ENCODE assay signal across 8 cellular contexts in the genomic region with DNA sequence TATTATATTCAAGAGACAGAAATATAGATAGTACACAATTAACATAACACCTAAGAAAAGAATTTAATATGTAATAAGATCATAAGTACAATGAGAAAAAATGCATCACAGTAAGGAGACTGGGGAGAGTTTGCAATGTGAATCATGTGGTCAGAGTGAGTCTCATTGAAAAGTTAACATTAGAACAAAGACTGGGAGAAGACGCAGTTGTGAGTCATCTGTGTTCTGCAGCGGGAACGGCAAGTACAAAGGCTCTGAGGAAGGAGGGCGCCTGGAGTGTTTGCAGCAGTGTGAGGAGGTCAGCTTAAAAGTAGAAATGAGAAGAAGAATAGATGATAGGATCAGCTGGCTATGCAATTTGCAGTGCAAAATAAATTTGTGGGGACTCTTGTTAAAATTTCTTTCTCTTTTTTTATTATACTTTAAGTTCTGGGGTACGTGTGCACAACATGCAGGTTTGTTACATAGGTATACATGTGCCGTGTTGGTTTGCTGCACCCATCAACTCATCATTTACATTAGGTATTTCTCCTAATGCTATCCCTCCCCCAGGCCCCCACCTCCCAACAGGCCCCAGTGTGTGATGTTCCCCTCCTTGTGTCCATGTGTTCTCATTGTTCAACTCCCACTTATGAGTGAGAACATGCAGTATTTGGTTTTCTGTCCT. TPM values are rescaled to one million over a fixed set of nuclear protein-coding genes. Genes with fewer than 3 reads are reported as not detected.
DNase-seq lines count a peak whose midpoint lies in the region; ATAC-seq and TF ChIP-seq lines count a peak whose summit lies in the region.
"Not testable (repeated sequence)": the region's sequence is repeated elsewhere in the genome, so short reads cannot be mapped to it uniquely, and the experiment has no call there.

No MANE protein-coding gene starts in this region.

- not testable (repeated sequence) for H3K4me3 Mint-ChIP-seq in activated naive CD4-positive, alpha-beta T cell treated with anti-CD3 and anti-CD28 coated beads, Interleukin-2, amount 10 ng/mL, durations not matched to agents 7 days and 5 days
- peak overlapping the region in 1 of 10 donors; percentile 1 for H3K4me3 Mint-ChIP-seq in naive thymus-derived CD8-positive, alpha-beta T cell

- not testable (repeated sequence) for H3K36me3 Mint-ChIP-seq in activated naive CD4-positive, alpha-beta T cell treated with anti-CD3 and anti-CD28 coated beads, Interleukin-2, amount 10 ng/mL, durations not matched to agents 7 days and 5 days; naive thymus-derived CD8-positive, alpha-beta T cell

- CTCF ChIA-PET in activated naive CD4-positive, alpha-beta T cell treated with anti-CD3 and anti-CD28 coated beads, Interleukin-2, amount 10 ng/mL, durations not matched to agents 7 days and 5 days (lab: Charles Lee), result not testable (repeated sequence)

- H3K27ac Mint-ChIP-seq in activated naive CD4-positive, alpha-beta T cell treated with anti-CD3 and anti-CD28 coated beads, Interleukin-2, amount 10 ng/mL, durations not matched to agents 7 days and 5 days, result not testable (repeated sequence)
- peak overlapping the region in 1 of 10 donors; percentile 28 for H3K27ac Mint-ChIP-seq in naive thymus-derived CD8-positive, alpha-beta T cell

- POLR2A ChIA-PET in naive thymus-derived CD8-positive, alpha-beta T cell (lab: Charles Lee), result not testable (repeated sequence)

- not testable (repeated sequence) for H3K4me3 ChIP-seq in fibroblast of pulmonary artery (replicated peaks; ENCODE audit: low read depth, low read length)

- peaks cover 30% of the 10 kb centered on the region for H3K4me1 Mint-ChIP-seq in activated naive CD4-positive, alpha-beta T cell treated with anti-CD3 and anti-CD28 coated beads, Interleukin-2, amount 10 ng/mL, durations not matched to agents 7 days and 5 days
- peaks cover 5 to 17% (median 13%) of the 10 kb centered on the region in 4 donors for H3K4me1 Mint-ChIP-seq in naive thymus-derived CD8-positive, alpha-beta T cell

- TF ChIP-seq CTCF in fibroblast of pulmonary artery (IDR thresholded peaks at IDR 0.05; ENCODE audit: low read length, missing control alignments), result not testable (repeated sequence)

- H3K9me3 Mint-ChIP-seq in activated naive CD4-positive, alpha-beta T cell treated with anti-CD3 and anti-CD28 coated beads, Interleukin-2, amount 10 ng/mL, durations not matched to agents 7 days and 5 days; naive thymus-derived CD8-positive, alpha-beta T cell: not testable (repeated sequence)

- DNase-seq in DMS53 treated with DMSO at 0.1 percent for 48 hours (lab: John Stamatoyannopoulos, UW; ENCODE audit: unreplicated experiment) (peak; percentile 37), HT-29 (ENCODE audit: low spot score) (peak; percentile 91), T-helper 2 cell (peak in 3 of 5 experiments; percentile 15 to 78 (median 15)), fibroblast of pulmonary artery (ENCODE audit: low read depth) (peak; percentile 93)
- peak; percentile 50 for DNase-seq in activated naive CD4-positive, alpha-beta T cell treated with anti-CD3 and anti-CD28 coated beads, Interleukin-2, amount 10 ng/mL, durations not matched to agents 7 days and 5 days
- peak in 5 of 10 donors; percentile 3 to 63 (median 22) for DNase-seq in naive thymus-derived CD8-positive, alpha-beta T cell
- DNase-seq in stimulated activated CD8-positive, alpha-beta memory T cell treated with anti-CD3 and anti-CD28 coated beads, Interleukin-4, amount 100 ng/mL, for 4 hours (ENCODE audit: low read depth in 2 of 2, low spot score in 1 of 2), result peak; percentile 21 to 37

- not testable (repeated sequence) for H3K27me3 Mint-ChIP-seq in activated naive CD4-positive, alpha-beta T cell treated with anti-CD3 and anti-CD28 coated beads, Interleukin-2, amount 10 ng/mL, durations not matched to agents 7 days and 5 days; naive thymus-derived CD8-positive, alpha-beta T cell

- peak; percentile 41 for ATAC-seq in GM21786 (IDR thresholded peaks at IDR 0.05; ENCODE audit: unreplicated experiment)
- ATAC-seq in naive thymus-derived CD8-positive, alpha-beta T cell, result peak; percentile 82 to 98

RNA-seq across cellular contexts. Expression of gene RGS1, which starts 44.4 kb away (rescaled TPM):
- total RNA-seq in HT-29 (2014; rRNA removed; shearing (Covaris generic)), result not detected in 2 replicates
- 1 to 10 TPM in 1 of 2 experiments, under 1 TPM in 1; 0.58 to 1.7 TPM for total RNA-seq in naive thymus-derived CD8-positive, alpha-beta T cell
- 10 to 100 TPM in 1 of 3 donors, 1 to 10 TPM in 2; 3.9 to 37.6 (median 4.8) TPM for polyA plus RNA-seq in naive thymus-derived CD8-positive, alpha-beta T cell
